1 cellular context compared by ENCODE assay signal in the genomic region with DNA sequence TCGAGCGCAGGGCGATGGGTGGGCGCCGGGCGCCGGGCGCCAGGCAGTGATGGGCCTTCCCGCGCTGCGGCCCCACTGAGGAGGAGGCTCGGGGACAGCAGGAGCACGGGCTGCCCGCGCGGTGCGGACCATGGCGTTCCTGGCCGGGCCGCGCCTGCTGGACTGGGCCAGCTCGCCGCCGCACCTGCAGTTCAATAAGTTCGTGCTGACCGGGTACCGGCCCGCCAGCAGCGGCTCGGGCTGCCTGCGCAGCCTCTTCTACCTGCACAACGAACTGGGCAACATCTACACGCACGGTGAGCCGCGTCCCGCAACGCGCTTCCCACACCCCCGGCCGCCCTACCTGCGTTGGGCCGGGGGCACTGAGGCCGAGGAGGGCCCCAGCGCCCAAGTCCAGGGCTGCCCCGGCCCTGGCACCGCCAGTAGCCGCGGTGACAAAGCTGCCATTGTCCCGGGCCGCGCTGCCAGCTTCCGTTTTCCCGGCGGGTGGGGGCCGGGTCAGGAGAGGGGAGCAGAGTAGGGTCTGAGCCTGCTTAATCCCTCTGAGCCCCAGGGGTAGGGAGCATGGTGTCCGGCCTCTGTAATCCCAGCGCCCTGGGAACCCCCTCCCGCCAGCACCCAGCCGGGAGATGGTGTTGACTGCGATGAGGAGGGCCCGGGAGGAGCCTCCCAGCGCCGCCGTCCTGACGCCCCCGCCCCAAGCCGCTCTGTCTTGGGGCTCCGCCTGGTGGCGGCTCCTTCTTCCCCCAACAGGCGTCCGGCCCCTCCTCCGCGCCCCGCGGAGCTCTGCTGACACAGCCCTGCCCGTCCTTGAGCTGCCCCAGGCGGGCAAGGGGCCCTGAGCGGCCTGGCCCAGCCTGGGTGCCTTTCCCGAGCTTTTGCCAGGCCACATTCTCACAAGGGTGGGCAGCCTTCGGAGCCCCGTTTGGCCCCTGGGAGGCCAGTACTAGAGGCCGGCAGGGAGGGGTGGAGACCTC.
A peak's percentile ranks its signal among the peaks of the same experiment; 100 is the strongest.
TF ChIP-seq lines count a peak whose summit lies in the region.

No MANE protein-coding gene starts in this region.

TF ChIP-seq in K562, 482 proteins besides CTCF, POLR2A, EP300 and RAD21 (continued from another document and continues in another):
- TF ChIP-seq CSDE1 (IDR thresholded peaks at IDR 0.05) (no peak), SP2 (IDR thresholded peaks at IDR 0.05; ENCODE audit: extremely low read depth, low read depth, low read length, poor library complexity, severe bottlenecking) (no peak), XRCC4 (IDR thresholded peaks at IDR 0.05; ENCODE audit: extremely low read depth, insufficient read depth, insufficient read length) (no peak), KLF16 (IDR thresholded peaks at IDR 0.05) (0 out of 2 replicates have a peak, but pooled peaks have one; percentile 64), SMARCA5 (IDR thresholded peaks at IDR 0.05) (no peak), PRPF4 (IDR thresholded peaks at IDR 0.05; ENCODE audit: insufficient read depth, low read depth, low read length, poor library complexity, severe bottlenecking) (no peak), SRF (CRISPR knock-in tag; IDR thresholded peaks at IDR 0.05) (peak in 1 of 2 experiments; percentile 55; a peak in 1 of 4 replicates), EGR1 (conservative IDR thresholded peaks at IDR 0.05) (peak; percentile 96), EWSR1 (IDR thresholded peaks at IDR 0.05; ENCODE audit: borderline replicate concordance, low read depth, partially characterized antibody) (no peak), CBX1 (IDR thresholded peaks at IDR 0.05; ENCODE audit: low read depth) (no peak), NBN (IDR thresholded peaks at IDR 0.05; ENCODE audit: low read depth) (0 out of 2 replicates have a peak, but pooled peaks have one; percentile 27), ZNF699 (CRISPR knock-in tag; IDR thresholded peaks at IDR 0.05; ENCODE audit: insufficient replicate concordance) (no peak), JUN (IDR thresholded peaks at IDR 0.05; ENCODE audit: borderline replicate concordance, low read depth, low read length) (no peak), JUN (CRISPR knock-in tag; IDR thresholded peaks at IDR 0.05; ENCODE audit: borderline replicate concordance) (no peak), SPI1 (IDR thresholded peaks at IDR 0.05; ENCODE audit: borderline replicate concordance, low read depth, low read length) (no peak), ZNF133 (CRISPR knock-in tag; IDR thresholded peaks at IDR 0.05) (no peak), GABPB1 (CRISPR knock-in tag; IDR thresholded peaks at IDR 0.05) (peak; percentile 45; the same call in 1 of the 2 replicates), KDM2B (CRISPR knock-in tag; IDR thresholded peaks at IDR 0.05) (no peak), ZNF444 (CRISPR knock-in tag; IDR thresholded peaks at IDR 0.05) (no peak), RFX1 (IDR thresholded peaks at IDR 0.05) (no peak), POLR3A (IDR thresholded peaks at IDR 0.05; ENCODE audit: borderline replicate concordance, extremely low read depth, insufficient read depth, insufficient read length) (no peak), ZZZ3 (IDR thresholded peaks at IDR 0.05) (no peak), CREM (IDR thresholded peaks at IDR 0.05; ENCODE audit: low read depth) (peak; percentile 46), ARNT (IDR thresholded peaks at IDR 0.05) (no peak), ZNF121 (CRISPR knock-in tag; conservative IDR thresholded peaks at IDR 0.05) (no peak), ESRRA (IDR thresholded peaks at IDR 0.05; ENCODE audit: borderline replicate concordance, low read depth) (peak; percentile 47), MAFG (tag; conservative IDR thresholded peaks at IDR 0.05) (no peak), CREBBP (IDR thresholded peaks at IDR 0.05; ENCODE audit: low read depth, low read length) (no peak), CXXC5 (CRISPR knock-in tag; IDR thresholded peaks at IDR 0.05) (peak; percentile 86), FOXA3 (CRISPR knock-in tag; conservative IDR thresholded peaks at IDR 0.05 in 1 of 2, IDR thresholded peaks at IDR 0.05 in 1 of 2) (no peak; a peak in 1 of 4 replicates), ZSCAN32 (CRISPR knock-in tag; IDR thresholded peaks at IDR 0.05) (no peak), SRSF1 (IDR thresholded peaks at IDR 0.05; ENCODE audit: low read depth, low read length) (no peak), DIDO1 (tag; IDR thresholded peaks at IDR 0.05; ENCODE audit: low read depth) (no peak), ZNF263 (CRISPR knock-in tag; IDR thresholded peaks at IDR 0.05; ENCODE audit: borderline replicate concordance) (peak; percentile 91), POLR2AphosphoS5 (IDR thresholded peaks at IDR 0.05; ENCODE audit: control insufficient read depth, insufficient read depth, low read depth, low read length) (peak; percentile 51), TAF1 (IDR thresholded peaks at IDR 0.05; ENCODE audit: control insufficient read depth, extremely low read depth, insufficient read depth, low read length, severe bottlenecking) (peak; percentile 72), IRF2 (CRISPR knock-in tag; IDR thresholded peaks at IDR 0.05) (no peak), RBM22 (IDR thresholded peaks at IDR 0.05; ENCODE audit: low read depth, low read length, poor library complexity, severe bottlenecking) (peak; percentile 55), SMAD4 (CRISPR knock-in tag; conservative IDR thresholded peaks at IDR 0.05) (peak; percentile 78), HOXB6 (CRISPR knock-in tag; IDR thresholded peaks at IDR 0.05; ENCODE audit: borderline replicate concordance) (no peak), RCOR1 (IDR thresholded peaks at IDR 0.05; ENCODE audit: borderline replicate concordance in 1 of 2, low read depth in 2 of 2, low read length in 2 of 2) (no peak), ZNF212 (CRISPR knock-in tag; IDR thresholded peaks at IDR 0.05) (no peak), ZNF134 (CRISPR knock-in tag; conservative IDR thresholded peaks at IDR 0.05) (no peak), PRMT5 (CRISPR knock-in tag; IDR thresholded peaks at IDR 0.05) (no peak), KAT2B (IDR thresholded peaks at IDR 0.05; ENCODE audit: low read depth, low read length) (no peak), MCM3 (IDR thresholded peaks at IDR 0.05) (no peak), SMAD1 (IDR thresholded peaks at IDR 0.05; ENCODE audit: low read depth, low read length, partially characterized antibody) (no peak)
- TF ChIP-seq, protein P1, sequence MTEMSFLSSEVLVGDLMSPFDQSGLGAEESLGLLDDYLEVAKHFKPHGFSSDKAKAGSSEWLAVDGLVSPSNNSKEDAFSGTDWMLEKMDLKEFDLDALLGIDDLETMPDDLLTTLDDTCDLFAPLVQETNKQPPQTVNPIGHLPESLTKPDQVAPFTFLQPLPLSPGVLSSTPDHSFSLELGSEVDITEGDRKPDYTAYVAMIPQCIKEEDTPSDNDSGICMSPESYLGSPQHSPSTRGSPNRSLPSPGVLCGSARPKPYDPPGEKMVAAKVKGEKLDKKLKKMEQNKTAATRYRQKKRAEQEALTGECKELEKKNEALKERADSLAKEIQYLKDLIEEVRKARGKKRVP (CRISPR knock-in tag; IDR thresholded peaks at IDR 0.05) = 0 out of 2 replicates have a peak, but pooled peaks have one; percentile 19
- TF ChIP-seq, protein P2, sequence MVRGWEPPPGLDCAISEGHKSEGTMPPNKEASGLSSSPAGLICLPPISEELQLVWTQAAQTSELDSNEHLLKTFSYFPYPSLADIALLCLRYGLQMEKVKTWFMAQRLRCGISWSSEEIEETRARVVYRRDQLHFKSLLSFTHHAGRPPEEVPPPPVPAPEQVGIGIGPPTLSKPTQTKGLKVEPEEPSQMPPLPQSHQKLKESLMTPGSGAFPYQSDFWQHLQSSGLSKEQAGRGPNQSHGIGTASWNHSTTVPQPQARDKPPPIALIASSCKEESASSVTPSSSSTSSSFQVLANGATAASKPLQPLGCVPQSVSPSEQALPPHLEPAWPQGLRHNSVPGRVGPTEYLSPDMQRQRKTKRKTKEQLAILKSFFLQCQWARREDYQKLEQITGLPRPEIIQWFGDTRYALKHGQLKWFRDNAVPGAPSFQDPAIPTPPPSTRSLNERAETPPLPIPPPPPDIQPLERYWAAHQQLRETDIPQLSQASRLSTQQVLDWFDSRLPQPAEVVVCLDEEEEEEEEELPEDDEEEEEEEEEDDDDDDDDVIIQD (CRISPR knock-in tag; IDR thresholded peaks at IDR 0.05) = no peak
- TF ChIP-seq, protein P3, sequence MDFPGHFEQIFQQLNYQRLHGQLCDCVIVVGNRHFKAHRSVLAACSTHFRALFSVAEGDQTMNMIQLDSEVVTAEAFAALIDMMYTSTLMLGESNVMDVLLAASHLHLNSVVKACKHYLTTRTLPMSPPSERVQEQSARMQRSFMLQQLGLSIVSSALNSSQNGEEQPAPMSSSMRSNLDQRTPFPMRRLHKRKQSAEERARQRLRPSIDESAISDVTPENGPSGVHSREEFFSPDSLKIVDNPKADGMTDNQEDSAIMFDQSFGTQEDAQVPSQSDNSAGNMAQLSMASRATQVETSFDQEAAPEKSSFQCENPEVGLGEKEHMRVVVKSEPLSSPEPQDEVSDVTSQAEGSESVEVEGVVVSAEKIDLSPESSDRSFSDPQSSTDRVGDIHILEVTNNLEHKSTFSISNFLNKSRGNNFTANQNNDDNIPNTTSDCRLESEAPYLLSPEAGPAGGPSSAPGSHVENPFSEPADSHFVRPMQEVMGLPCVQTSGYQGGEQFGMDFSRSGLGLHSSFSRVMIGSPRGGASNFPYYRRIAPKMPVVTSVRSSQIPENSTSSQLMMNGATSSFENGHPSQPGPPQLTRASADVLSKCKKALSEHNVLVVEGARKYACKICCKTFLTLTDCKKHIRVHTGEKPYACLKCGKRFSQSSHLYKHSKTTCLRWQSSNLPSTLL (IDR thresholded peaks at IDR 0.05) = no peak
- TF ChIP-seq, protein P4, sequence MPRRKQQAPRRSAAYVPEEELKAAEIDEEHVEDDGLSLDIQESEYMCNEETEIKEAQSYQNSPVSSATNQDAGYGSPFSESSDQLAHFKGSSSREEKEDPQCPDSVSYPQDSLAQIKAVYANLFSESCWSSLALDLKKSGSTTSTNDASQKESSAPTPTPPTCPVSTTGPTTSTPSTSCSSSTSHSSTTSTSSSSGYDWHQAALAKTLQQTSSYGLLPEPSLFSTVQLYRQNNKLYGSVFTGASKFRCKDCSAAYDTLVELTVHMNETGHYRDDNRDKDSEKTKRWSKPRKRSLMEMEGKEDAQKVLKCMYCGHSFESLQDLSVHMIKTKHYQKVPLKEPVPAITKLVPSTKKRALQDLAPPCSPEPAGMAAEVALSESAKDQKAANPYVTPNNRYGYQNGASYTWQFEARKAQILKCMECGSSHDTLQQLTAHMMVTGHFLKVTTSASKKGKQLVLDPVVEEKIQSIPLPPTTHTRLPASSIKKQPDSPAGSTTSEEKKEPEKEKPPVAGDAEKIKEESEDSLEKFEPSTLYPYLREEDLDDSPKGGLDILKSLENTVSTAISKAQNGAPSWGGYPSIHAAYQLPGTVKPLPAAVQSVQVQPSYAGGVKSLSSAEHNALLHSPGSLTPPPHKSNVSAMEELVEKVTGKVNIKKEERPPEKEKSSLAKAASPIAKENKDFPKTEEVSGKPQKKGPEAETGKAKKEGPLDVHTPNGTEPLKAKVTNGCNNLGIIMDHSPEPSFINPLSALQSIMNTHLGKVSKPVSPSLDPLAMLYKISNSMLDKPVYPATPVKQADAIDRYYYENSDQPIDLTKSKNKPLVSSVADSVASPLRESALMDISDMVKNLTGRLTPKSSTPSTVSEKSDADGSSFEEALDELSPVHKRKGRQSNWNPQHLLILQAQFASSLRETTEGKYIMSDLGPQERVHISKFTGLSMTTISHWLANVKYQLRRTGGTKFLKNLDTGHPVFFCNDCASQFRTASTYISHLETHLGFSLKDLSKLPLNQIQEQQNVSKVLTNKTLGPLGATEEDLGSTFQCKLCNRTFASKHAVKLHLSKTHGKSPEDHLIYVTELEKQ (CRISPR knock-in tag; IDR thresholded peaks at IDR 0.05) = no peak
- TF ChIP-seq, protein P5, sequence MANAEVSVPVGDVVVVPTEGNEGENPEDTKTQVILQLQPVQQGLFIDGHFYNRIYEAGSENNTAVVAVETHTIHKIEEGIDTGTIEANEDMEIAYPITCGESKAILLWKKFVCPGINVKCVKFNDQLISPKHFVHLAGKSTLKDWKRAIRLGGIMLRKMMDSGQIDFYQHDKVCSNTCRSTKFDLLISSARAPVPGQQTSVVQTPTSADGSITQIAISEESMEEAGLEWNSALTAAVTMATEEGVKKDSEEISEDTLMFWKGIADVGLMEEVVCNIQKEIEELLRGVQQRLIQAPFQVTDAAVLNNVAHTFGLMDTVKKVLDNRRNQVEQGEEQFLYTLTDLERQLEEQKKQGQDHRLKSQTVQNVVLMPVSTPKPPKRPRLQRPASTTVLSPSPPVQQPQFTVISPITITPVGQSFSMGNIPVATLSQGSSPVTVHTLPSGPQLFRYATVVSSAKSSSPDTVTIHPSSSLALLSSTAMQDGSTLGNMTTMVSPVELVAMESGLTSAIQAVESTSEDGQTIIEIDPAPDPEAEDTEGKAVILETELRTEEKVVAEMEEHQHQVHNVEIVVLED (CRISPR knock-in tag; IDR thresholded peaks at IDR 0.05) = peak; percentile 27; the same call in 1 of the 2 replicates
- TF ChIP-seq, protein P6, sequence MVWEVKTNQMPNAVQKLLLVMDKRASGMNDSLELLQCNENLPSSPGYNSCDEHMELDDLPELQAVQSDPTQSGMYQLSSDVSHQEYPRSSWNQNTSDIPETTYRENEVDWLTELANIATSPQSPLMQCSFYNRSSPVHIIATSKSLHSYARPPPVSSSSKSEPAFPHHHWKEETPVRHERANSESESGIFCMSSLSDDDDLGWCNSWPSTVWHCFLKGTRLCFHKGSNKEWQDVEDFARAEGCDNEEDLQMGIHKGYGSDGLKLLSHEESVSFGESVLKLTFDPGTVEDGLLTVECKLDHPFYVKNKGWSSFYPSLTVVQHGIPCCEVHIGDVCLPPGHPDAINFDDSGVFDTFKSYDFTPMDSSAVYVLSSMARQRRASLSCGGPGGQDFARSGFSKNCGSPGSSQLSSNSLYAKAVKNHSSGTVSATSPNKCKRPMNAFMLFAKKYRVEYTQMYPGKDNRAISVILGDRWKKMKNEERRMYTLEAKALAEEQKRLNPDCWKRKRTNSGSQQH (CRISPR knock-in tag; IDR thresholded peaks at IDR 0.05) = no peak
- TF ChIP-seq, protein P7, sequence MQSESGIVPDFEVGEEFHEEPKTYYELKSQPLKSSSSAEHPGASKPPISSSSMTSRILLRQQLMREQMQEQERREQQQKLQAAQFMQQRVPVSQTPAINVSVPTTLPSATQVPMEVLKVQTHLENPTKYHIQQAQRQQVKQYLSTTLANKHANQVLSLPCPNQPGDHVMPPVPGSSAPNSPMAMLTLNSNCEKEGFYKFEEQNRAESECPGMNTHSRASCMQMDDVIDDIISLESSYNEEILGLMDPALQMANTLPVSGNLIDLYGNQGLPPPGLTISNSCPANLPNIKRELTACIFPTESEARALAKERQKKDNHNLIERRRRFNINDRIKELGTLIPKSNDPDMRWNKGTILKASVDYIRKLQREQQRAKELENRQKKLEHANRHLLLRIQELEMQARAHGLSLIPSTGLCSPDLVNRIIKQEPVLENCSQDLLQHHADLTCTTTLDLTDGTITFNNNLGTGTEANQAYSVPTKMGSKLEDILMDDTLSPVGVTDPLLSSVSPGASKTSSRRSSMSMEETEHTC (IDR thresholded peaks at IDR 0.05) = no peak
- TF ChIP-seq, protein P8, sequence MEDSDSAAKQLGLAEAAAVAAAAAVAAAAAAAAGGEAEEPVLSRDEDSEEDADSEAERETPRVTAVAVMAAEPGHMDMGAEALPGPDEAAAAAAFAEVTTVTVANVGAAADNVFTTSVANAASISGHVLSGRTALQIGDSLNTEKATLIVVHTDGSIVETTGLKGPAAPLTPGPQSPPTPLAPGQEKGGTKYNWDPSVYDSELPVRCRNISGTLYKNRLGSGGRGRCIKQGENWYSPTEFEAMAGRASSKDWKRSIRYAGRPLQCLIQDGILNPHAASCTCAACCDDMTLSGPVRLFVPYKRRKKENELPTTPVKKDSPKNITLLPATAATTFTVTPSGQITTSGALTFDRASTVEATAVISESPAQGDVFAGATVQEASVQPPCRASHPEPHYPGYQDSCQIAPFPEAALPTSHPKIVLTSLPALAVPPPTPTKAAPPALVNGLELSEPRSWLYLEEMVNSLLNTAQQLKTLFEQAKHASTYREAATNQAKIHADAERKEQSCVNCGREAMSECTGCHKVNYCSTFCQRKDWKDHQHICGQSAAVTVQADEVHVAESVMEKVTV (CRISPR knock-in tag; IDR thresholded peaks at IDR 0.05) = no peak
